Comparison of ENCODE assay signal across 12 cellular contexts in the genomic region with DNA sequence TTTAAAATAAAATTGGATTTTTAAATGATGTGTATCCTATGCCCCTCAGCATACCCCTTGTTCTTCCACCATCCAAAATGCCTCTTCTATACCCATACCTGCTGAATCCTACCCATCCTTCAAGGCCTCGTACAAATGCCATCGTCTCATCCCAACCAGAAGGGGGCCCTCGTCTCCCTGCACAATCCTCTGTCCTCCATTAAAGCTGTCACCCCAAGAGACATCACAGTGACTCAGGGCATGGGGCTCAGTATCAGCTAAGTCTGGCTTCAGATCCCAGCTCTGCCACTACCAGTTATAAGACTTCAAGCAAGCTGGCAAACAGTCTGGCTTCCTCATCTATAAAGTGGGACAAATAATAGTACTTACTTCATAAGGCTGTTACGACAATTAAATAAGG. TPM values are rescaled to one million over a fixed set of nuclear protein-coding genes. Genes with fewer than 3 reads are reported as not detected.
DNase-seq lines count a peak whose midpoint lies in the region; ATAC-seq and TF ChIP-seq lines count a peak whose summit lies in the region.
"Had no signal": no experiment of that assay in that cellular context is flagged by ENCODE, and none has a peak within 500 bp of the region (broad histone marks: within the 10 kb centered on the region; RNA-seq: fewer than 3 reads in every experiment).

No MANE protein-coding gene starts in this region.

- H3K4me3 Mint-ChIP-seq in activated CD4-positive, alpha-beta T cell treated with anti-CD3 and anti-CD28 coated beads for 36 hours, result no peak overlapping the region
- H3K4me3 Mint-ChIP-seq: central memory CD8-positive, alpha-beta T cell had no signal

- CTCF ChIA-PET in activated CD4-positive, alpha-beta T cell treated with anti-CD3 and anti-CD28 coated beads for 36 hours (lab: Charles Lee), result interaction anchor here (0.6 to 1.0 kb wide), 3 partner anchors 8 to 95 kb away, joined by 3 read pairs; partner anchors contain the start of gene IGFN1

- H2AFZ ChIP-seq in osteoblast (ENCODE audit: low read length), result no peak overlapping the region

- in situ Hi-C loops in KBM-7 (cut with MboI; ENCODE audit: low pct_unique_long_range_greater_than_20kb, low sequenced_read_pairs) (no loop called here), astrocyte of the spinal cord (cut with HindIII; ENCODE audit: low sequenced_read_pairs) (no loop called here)

- H3K27ac Mint-ChIP-seq in activated CD4-positive, alpha-beta T cell treated with anti-CD3 and anti-CD28 coated beads for 36 hours, result no peak overlapping the region

- H3K4me1 Mint-ChIP-seq in activated CD4-positive, alpha-beta T cell treated with anti-CD3 and anti-CD28 coated beads for 36 hours, result no peaks in the 10 kb centered on the region
- H3K4me1 Mint-ChIP-seq: central memory CD8-positive, alpha-beta T cell had no signal

- peaks cover 15% of the 10 kb centered on the region for H3K27me3 Mint-ChIP-seq in activated CD4-positive, alpha-beta T cell treated with anti-CD3 and anti-CD28 coated beads for 36 hours

- H3K4me1 ChIP-seq in osteoblast (ENCODE audit: insufficient read depth, low read length) (no peaks in the 10 kb centered on the region), heart right ventricle (no peaks in the 10 kb centered on the region)
- H3K4me1 ChIP-seq: lower lobe of right lung, prostate gland, SJSA1 had no signal

- H3K9me3 ChIP-seq in osteoblast (ENCODE audit: low read depth, low read length) (no peaks in the 10 kb centered on the region), heart right ventricle (no peaks in the 10 kb centered on the region)
- H3K9me3 ChIP-seq: lower lobe of right lung, prostate gland, SJSA1 had no signal

- H3K79me2 ChIP-seq in osteoblast (ENCODE audit: insufficient read depth, low read length), result no peaks in the 10 kb centered on the region

- H3K36me3 ChIP-seq in osteoblast (ENCODE audit: insufficient read depth, low read length) (no peaks in the 10 kb centered on the region), heart right ventricle (no peaks in the 10 kb centered on the region)
- H3K36me3 ChIP-seq: lower lobe of right lung, prostate gland, SJSA1 had no signal

- no peaks in the 10 kb centered on the region for H3K36me3 Mint-ChIP-seq in activated CD4-positive, alpha-beta T cell treated with anti-CD3 and anti-CD28 coated beads for 36 hours (ENCODE audit: low read depth)

- intact Hi-C loops in activated CD4-positive, alpha-beta T cell treated with anti-CD3 and anti-CD28 coated beads for 36 hours (cut with DNase I, micrococcal nuclease), result no loop called here
- intact Hi-C loops in heart right ventricle (cut with DNase I), result loop anchor here in 1 of 10 donors (10.0 kb wide), 1 partner anchor 120 kb away; no protein-coding TSS in a partner anchor

- peak; percentile 18 for DNase-seq in activated CD4-positive, alpha-beta T cell treated with anti-CD3 and anti-CD28 coated beads for 36 hours
- DNase-seq in activated CD4-positive, alpha-beta T cell treated with anti-CD3 and anti-CD28 coated beads, Interleukin-2, amount 50 U/mL, for 48 hours, result no peak
- DNase-seq in KBM-7 (peak; percentile 5), astrocyte of the spinal cord (ENCODE audit: low read depth, low spot score) (no peak), osteoblast (ENCODE audit: insufficient read length, low spot score, missing footprints) (peak; percentile 85), NCI-H2029 (lab: John Stamatoyannopoulos, UW) (no peak), heart right ventricle (no peak)
- DNase-seq: lower lobe of right lung had no signal

- peak; percentile 66 for ATAC-seq in activated CD4-positive, alpha-beta T cell treated with anti-CD3 and anti-CD28 coated beads for 36 hours
- ATAC-seq in HG02798 (IDR thresholded peaks at IDR 0.05; ENCODE audit: poor library complexity, unreplicated experiment), result no peak
- no peak for ATAC-seq in heart right ventricle
- ATAC-seq: lower lobe of right lung had no signal

- no peak overlapping the region for H3K4me3 ChIP-seq in astrocyte of the spinal cord (ENCODE audit: low read depth, low read length)
- H3K4me3 ChIP-seq in osteoblast (ENCODE audit: insufficient read depth, low read length), result no peak overlapping the region
- no peak overlapping the region for H3K4me3 ChIP-seq in heart right ventricle
- H3K4me3 ChIP-seq: lower lobe of right lung, prostate gland, SJSA1 had no signal

- H3K27me3 ChIP-seq in osteoblast (ENCODE audit: insufficient read depth, low read length), result peaks cover 31% of the 10 kb centered on the region
- H3K27me3 ChIP-seq in heart right ventricle, result peaks cover 0 to 25% (median 10%) of the 10 kb centered on the region in 7 donors
- H3K27me3 ChIP-seq: SJSA1 had no signal

- no peak overlapping the region for H3K4me2 ChIP-seq in osteoblast (ENCODE audit: insufficient read depth, low read length)

- TF ChIP-seq CTCF in astrocyte of the spinal cord (IDR thresholded peaks at IDR 0.05; ENCODE audit: low read depth, low read length) (peak; percentile 28), osteoblast (IDR thresholded peaks at IDR 0.05; ENCODE audit: extremely low read depth, low read depth, low read length) (peak; percentile 41), heart right ventricle (IDR thresholded peaks at IDR 0.05) (no peak)

- POLR2A ChIA-PET in activated CD4-positive, alpha-beta T cell treated with anti-CD3 and anti-CD28 coated beads for 36 hours (lab: Charles Lee), result no interaction called here

- H3K27ac ChIP-seq in osteoblast (ENCODE audit: low read depth, low read length) (no peak overlapping the region), heart right ventricle (no peak overlapping the region)
- H3K27ac ChIP-seq: lower lobe of right lung, prostate gland, SJSA1 had no signal

- 65 to 68% methylated on average over 4 of the region's 4 CpGs for WGBS in heart right ventricle, 2 donors

- no peaks in the 10 kb centered on the region for H4K20me1 ChIP-seq in osteoblast (ENCODE audit: insufficient read depth, low read length)

- H3K9me3 Mint-ChIP-seq in activated CD4-positive, alpha-beta T cell treated with anti-CD3 and anti-CD28 coated beads for 36 hours (ENCODE audit: low read depth), result no peaks in the 10 kb centered on the region
- H3K9me3 Mint-ChIP-seq: central memory CD8-positive, alpha-beta T cell had no signal

RNA-seq across cellular contexts. Expression of gene IGFN1, which starts 23.8 kb away (rescaled TPM):
- not detected for total RNA-seq in activated CD4-positive, alpha-beta T cell treated with anti-CD3 and anti-CD28 coated beads for 36 hours
- total RNA-seq in osteoblast (under 0.01 TPM in 2 replicates), heart right ventricle (under 1 TPM in 4 of 10 donors, not detected in 6; 0.02 to 0.07 (median 0.03) TPM)
- under 1 TPM in 1 of 2 donors, not detected in 1; 0.01 TPM for polyA plus RNA-seq in heart right ventricle

Comparison
In these comparisons a context has a peak if more than half of its experiments do, and no peak if none do; other contexts are left out.
1. DNase-seq: peak in activated CD4-positive, alpha-beta T cell treated with anti-CD3 and anti-CD28 coated beads for 36 hours (single experiment), KBM-7 (single experiment) and osteoblast (single experiment); none in activated CD4-positive, alpha-beta T cell treated with anti-CD3 and anti-CD28 coated beads, Interleukin-2, amount 50 U/mL, for 48 hours (0 of 2), astrocyte of the spinal cord (single experiment), NCI-H2029 (single experiment) and heart right ventricle (0 of 2).
2. CTCF ChIP-seq: peak in astrocyte of the spinal cord (single experiment) and osteoblast (single experiment); none in heart right ventricle (0 of 9).